15 cellular contexts compared by ENCODE assay signal in the genomic region with DNA sequence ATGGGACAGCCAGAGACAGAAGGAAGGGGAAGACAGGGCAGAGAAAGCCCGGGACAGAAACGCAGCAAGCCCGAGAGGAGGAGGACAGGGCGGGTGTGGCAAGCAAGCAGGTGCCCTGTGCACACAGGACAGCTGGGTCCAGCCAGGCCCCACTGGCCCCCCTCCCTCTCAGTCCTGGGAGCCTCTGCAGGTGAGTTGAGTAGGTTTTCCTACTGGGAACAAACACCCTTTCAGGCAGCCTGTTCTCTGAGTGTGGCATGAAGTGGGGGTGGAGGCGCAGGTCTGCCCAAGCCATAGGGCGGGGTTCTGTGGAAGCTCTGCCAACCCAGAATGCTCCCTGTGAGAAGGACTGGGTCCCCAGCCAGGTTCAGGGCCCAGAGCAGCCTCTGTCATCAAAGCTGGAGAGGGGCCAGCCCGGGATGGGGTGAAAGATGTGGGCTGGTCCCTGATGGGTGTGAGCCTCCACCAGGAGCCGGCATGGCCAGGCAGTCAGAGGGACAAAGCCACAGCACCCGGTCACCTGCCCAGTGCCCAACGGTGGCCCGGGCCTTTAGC.
A peak's percentile ranks its signal among the peaks of the same experiment; 100 is the strongest.
DNase-seq lines count a peak whose midpoint lies in the region; ATAC-seq, FAIRE-seq and TF ChIP-seq lines count a peak whose summit lies in the region.
"Had no signal": no experiment of that assay in that cellular context is flagged by ENCODE, and none has a peak within 500 bp of the region (broad histone marks: within the 10 kb centered on the region; RNA-seq: fewer than 3 reads in every experiment).

No MANE protein-coding gene starts in this region.

- DNase-seq in A549 (ENCODE audit: low read depth in 1 of 2, low spot score in 1 of 2) (no peak), NCI-H146 treated with DMSO at 0.1 percent for 48 hours (lab: John Stamatoyannopoulos, UW; ENCODE audit: unreplicated experiment) (peak; percentile 92), RWPE1 (ENCODE audit: low spot score) (no peak), lower lobe of right lung (peak; percentile 89), SW 1271 (lab: John Stamatoyannopoulos, UW) (no peak), germinal center (ENCODE audit: low spot score) (no peak)
- DNase-seq in stimulated activated CD4-positive, alpha-beta T cell treated with anti-CD3 and anti-CD28 coated beads, Interleukin-4, amount 100 ng/mL, for 1 hour, result no peak
- DNase-seq: activated CD4-positive, alpha-beta T cell treated with anti-CD3 and anti-CD28 coated beads for 36 hours; activated T-cell treated with anti-CD3 and anti-CD28 coated beads, Interleukin-2, amount 50 U/mL, for 24 hours; DND-41; erythroblast; HFFc6; IMR-90; NCI-H1694 had no signal

- no peak for TF ChIP-seq EP300 in A549 (IDR thresholded peaks at IDR 0.05)

- TF ChIP-seq RAD21 in A549 (conservative IDR thresholded peaks at IDR 0.05 in 1 of 2, IDR thresholded peaks at IDR 0.05 in 1 of 2), result no peak

- CTCF ChIA-PET in A549 (lab: Yijun Ruan, JAX), result interaction anchor here (1.2 kb wide), 1 partner anchor 76 kb away, joined by 3 read pairs; no protein-coding TSS in a partner anchor
- CTCF ChIA-PET in RWPE1 (lab: Yijun Ruan, JAX), result no interaction called here

- intact Hi-C loops in lower lobe of right lung (cut with DNase I), result no loop called here

- no peak for TF ChIP-seq CTCF in A549 (IDR thresholded peaks at IDR 0.05)
- TF ChIP-seq CTCF in RWPE1 (conservative IDR thresholded peaks at IDR 0.05; ENCODE audit: low read depth), result no peak
- TF ChIP-seq CTCF in lower lobe of right lung (IDR thresholded peaks at IDR 0.05), result no peak

- H3K9me3 ChIP-seq in A549 (peaks cover 23% of the 10 kb centered on the region), lower lobe of right lung (peaks cover 9% of the 10 kb centered on the region)

- WGBS in A549 (ENCODE audit: missing lambda C conversion rate), result 33% methylated on average over 7 of the region's 11 CpGs

- no peaks in the 10 kb centered on the region for H3K36me3 ChIP-seq in lower lobe of right lung

- ATAC-seq in A549, result peak; percentile 38 to 42; a peak in 4 of 6 replicates
- ATAC-seq in lower lobe of right lung, result peak; percentile 94 to 95
- ATAC-seq in HG03039 (IDR thresholded peaks at IDR 0.05; ENCODE audit: unreplicated experiment), result no peak
- ATAC-seq: activated CD4-positive, alpha-beta T cell treated with anti-CD3 and anti-CD28 coated beads for 36 hours had no signal

- H3K4me3 ChIP-seq in A549, result no peak overlapping the region
- no peak overlapping the region for H3K4me3 ChIP-seq in lower lobe of right lung

- FAIRE-seq in A549 (lab: Jason Lieb, UNC), result no peak

- no peaks in the 10 kb centered on the region for H3K27me3 ChIP-seq in lower lobe of right lung (ENCODE audit: low read depth)

- H3K27ac ChIP-seq in A549 (no peak overlapping the region), RWPE1 (peak overlapping the region; percentile 72), lower lobe of right lung (peak overlapping the region; percentile 69)

- H3K4me2 ChIP-seq in A549, result no peak overlapping the region

- POLR2A ChIA-PET in A549 (lab: Yijun Ruan, JAX), result no interaction called here
- POLR2A ChIA-PET in RWPE1 (lab: Yijun Ruan, JAX; ENCODE audit: low non-redundant PET), result no interaction called here

- no peak for TF ChIP-seq POLR2A in A549 (IDR thresholded peaks at IDR 0.05; ENCODE audit: low read length)

- H3K4me1 ChIP-seq in A549 (no peaks in the 10 kb centered on the region), lower lobe of right lung (peaks cover 9% of the 10 kb centered on the region)

TF ChIP-seq in A549, 52 proteins besides CTCF, POLR2A, EP300 and RAD21:
- TF ChIP-seq RFX5 (IDR thresholded peaks at IDR 0.05) (no peak), CBX8 (IDR thresholded peaks at IDR 0.05) (no peak), JUN (IDR thresholded peaks at IDR 0.05) (no peak), TP53 (CRISPR knock-in tag; IDR thresholded peaks at IDR 0.05) (no peak), NR3C1 (IDR thresholded peaks at IDR 0.05) (no peak), CHD2 (IDR thresholded peaks at IDR 0.05; ENCODE audit: low read length, partially characterized antibody) (no peak), KDM5A (IDR thresholded peaks at IDR 0.05) (no peak), ZC3H11A (IDR thresholded peaks at IDR 0.05) (no peak), FOXS1 (CRISPR knock-in tag; IDR thresholded peaks at IDR 0.05) (no peak), SMC3 (IDR thresholded peaks at IDR 0.05) (no peak), HOXB5 (CRISPR knock-in tag; IDR thresholded peaks at IDR 0.05) (no peak)
- TF ChIP-seq, protein P1, sequence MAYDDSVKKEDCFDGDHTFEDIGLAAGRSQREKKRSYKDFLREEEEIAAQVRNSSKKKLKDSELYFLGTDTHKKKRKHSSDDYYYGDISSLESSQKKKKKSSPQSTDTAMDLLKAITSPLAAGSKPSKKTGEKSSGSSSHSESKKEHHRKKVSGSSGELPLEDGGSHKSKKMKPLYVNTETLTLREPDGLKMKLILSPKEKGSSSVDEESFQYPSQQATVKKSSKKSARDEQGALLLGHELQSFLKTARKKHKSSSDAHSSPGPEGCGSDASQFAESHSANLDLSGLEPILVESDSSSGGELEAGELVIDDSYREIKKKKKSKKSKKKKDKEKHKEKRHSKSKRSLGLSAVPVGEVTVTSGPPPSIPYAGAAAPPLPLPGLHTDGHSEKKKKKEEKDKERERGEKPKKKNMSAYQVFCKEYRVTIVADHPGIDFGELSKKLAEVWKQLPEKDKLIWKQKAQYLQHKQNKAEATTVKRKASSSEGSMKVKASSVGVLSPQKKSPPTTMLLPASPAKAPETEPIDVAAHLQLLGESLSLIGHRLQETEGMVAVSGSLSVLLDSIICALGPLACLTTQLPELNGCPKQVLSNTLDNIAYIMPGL (CRISPR knock-in tag; IDR thresholded peaks at IDR 0.05; ENCODE audit: borderline replicate concordance), result no peak
- TF ChIP-seq, protein P2, sequence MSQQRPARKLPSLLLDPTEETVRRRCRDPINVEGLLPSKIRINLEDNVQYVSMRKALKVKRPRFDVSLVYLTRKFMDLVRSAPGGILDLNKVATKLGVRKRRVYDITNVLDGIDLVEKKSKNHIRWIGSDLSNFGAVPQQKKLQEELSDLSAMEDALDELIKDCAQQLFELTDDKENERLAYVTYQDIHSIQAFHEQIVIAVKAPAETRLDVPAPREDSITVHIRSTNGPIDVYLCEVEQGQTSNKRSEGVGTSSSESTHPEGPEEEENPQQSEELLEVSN (IDR thresholded peaks at IDR 0.05; ENCODE audit: borderline replicate concordance, low read depth), result no peak
- TF ChIP-seq, protein P3, sequence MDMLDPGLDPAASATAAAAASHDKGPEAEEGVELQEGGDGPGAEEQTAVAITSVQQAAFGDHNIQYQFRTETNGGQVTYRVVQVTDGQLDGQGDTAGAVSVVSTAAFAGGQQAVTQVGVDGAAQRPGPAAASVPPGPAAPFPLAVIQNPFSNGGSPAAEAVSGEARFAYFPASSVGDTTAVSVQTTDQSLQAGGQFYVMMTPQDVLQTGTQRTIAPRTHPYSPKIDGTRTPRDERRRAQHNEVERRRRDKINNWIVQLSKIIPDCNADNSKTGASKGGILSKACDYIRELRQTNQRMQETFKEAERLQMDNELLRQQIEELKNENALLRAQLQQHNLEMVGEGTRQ (IDR thresholded peaks at IDR 0.05), result no peak
- TF ChIP-seq, protein P4, sequence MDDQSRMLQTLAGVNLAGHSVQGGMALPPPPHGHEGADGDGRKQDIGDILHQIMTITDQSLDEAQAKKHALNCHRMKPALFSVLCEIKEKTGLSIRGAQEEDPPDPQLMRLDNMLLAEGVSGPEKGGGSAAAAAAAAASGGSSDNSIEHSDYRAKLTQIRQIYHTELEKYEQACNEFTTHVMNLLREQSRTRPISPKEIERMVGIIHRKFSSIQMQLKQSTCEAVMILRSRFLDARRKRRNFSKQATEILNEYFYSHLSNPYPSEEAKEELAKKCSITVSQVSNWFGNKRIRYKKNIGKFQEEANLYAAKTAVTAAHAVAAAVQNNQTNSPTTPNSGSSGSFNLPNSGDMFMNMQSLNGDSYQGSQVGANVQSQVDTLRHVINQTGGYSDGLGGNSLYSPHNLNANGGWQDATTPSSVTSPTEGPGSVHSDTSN (IDR thresholded peaks at IDR 0.05), result no peak
- TF ChIP-seq, protein P5, sequence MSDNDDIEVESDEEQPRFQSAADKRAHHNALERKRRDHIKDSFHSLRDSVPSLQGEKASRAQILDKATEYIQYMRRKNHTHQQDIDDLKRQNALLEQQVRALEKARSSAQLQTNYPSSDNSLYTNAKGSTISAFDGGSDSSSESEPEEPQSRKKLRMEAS (IDR thresholded peaks at IDR 0.05), result no peak

Comparison
In these comparisons a context has a peak if more than half of its experiments do, and no peak if none do; other contexts are left out.
1. DNase-seq: peak in NCI-H146 treated with DMSO at 0.1 percent for 48 hours (single experiment) and lower lobe of right lung (single experiment); none in A549 (0 of 2), RWPE1 (single experiment), SW 1271 (0 of 2), germinal center (single experiment) and stimulated activated CD4-positive, alpha-beta T cell treated with anti-CD3 and anti-CD28 coated beads, Interleukin-4, amount 100 ng/mL, for 1 hour (single experiment).
2. H3K27ac ChIP-seq: peak in RWPE1 (single experiment) and lower lobe of right lung (single experiment); none in A549 (0 of 2).